8 cellular contexts compared by ENCODE assay signal in genomic region chr22:38317995-38318715, GRCh38. TPM values are rescaled to one million over a fixed set of nuclear protein-coding genes. Genes with fewer than 3 reads are reported as not detected.
DNase-seq lines count a peak whose midpoint lies in the region; ATAC-seq and TF ChIP-seq lines count a peak whose summit lies in the region.

No MANE protein-coding gene starts in this region.

- H3K9me3 ChIP-seq in BE2C (no peaks in the 10 kb centered on the region), RWPE2 (ENCODE audit: severe bottlenecking) (no peaks in the 10 kb centered on the region), liver (ENCODE audit: control insufficient read depth in 4 of 4, low read length in 3 of 4) (no peaks in the 10 kb centered on the region), suprapubic skin (no peaks in the 10 kb centered on the region)

- peak overlapping the region; percentile 98 for H3K27ac ChIP-seq in RWPE2 (ENCODE audit: poor library complexity, severe bottlenecking)
- H3K27ac ChIP-seq in liver (ENCODE audit: low read depth in 1 of 2, low read length in 2 of 2) = peak overlapping the region; percentile 76 to 94
- peak overlapping the region; percentile 99 for H3K27ac ChIP-seq in suprapubic skin

- ATAC-seq in RWPE2 (ENCODE audit: low read depth) = peak; percentile 68

- TF ChIP-seq EP300 in suprapubic skin (IDR thresholded peaks at IDR 0.05) = no peak

- H3K36me3 ChIP-seq in BE2C (peaks cover 18% of the 10 kb centered on the region), RWPE2 (ENCODE audit: low read depth) (peaks cover 14% of the 10 kb centered on the region), liver (ENCODE audit: control insufficient read depth in 4 of 4, insufficient read depth in 3 of 4, low read depth in 1 of 4, low read length in 3 of 4) (no peaks in the 10 kb centered on the region), suprapubic skin (no peaks in the 10 kb centered on the region)

- H3K27me3 ChIP-seq in BE2C (no peaks in the 10 kb centered on the region), RWPE2 (ENCODE audit: insufficient read depth, poor library complexity, severe bottlenecking) (no peaks in the 10 kb centered on the region), liver (ENCODE audit: control insufficient read depth in 4 of 4, insufficient read depth in 4 of 4, low read length in 3 of 4) (no peaks in the 10 kb centered on the region), suprapubic skin (no peaks in the 10 kb centered on the region)

- peak overlapping the region in 1 of 2 donors; percentile 3 for H3K9ac ChIP-seq in liver (ENCODE audit: low read depth in 1 of 2, low read length in 2 of 2)

- H3K4me3 ChIP-seq in BE2C (ENCODE audit: low read depth, low read length) (peak overlapping the region; percentile 72), HFF-Myc (replicated peaks; ENCODE audit: low read depth, low read length) (peak overlapping the region; percentile 52), RWPE2 (ENCODE audit: severe bottlenecking) (peak overlapping the region; percentile 94), liver (ENCODE audit: low read depth in 1 of 3, low read length in 3 of 3) (no peak overlapping the region), suprapubic skin (peak overlapping the region; percentile 90)

- 62% methylated on average over 18 of the region's 18 CpGs for WGBS in liver
- 6% methylated on average over 18 of the region's 18 CpGs for WGBS in suprapubic skin

- TF ChIP-seq POLR2A in suprapubic skin (IDR thresholded peaks at IDR 0.05) = no peak

- peaks cover 12% of the 10 kb centered on the region for H3K4me1 ChIP-seq in BE2C
- H3K4me1 ChIP-seq in RWPE2 (ENCODE audit: insufficient read depth, poor library complexity, severe bottlenecking) = peaks cover 25% of the 10 kb centered on the region
- peaks cover 0 to 6% (median 2%) of the 10 kb centered on the region in 4 donors for H3K4me1 ChIP-seq in liver (ENCODE audit: control insufficient read depth in 4 of 4, insufficient read depth in 4 of 4, low read length in 3 of 4)
- H3K4me1 ChIP-seq in suprapubic skin = peaks cover 52% of the 10 kb centered on the region

- DNase-seq in BE2C (peak; percentile 68), HFF-Myc (ENCODE audit: extremely low read depth, low read depth) (peak; percentile 80), RWPE2 (ENCODE audit: low spot score) (peak; percentile 94), dedifferentiated amniotic fluid mesenchymal stem cell (ENCODE audit: extremely low spot score) (peak; percentile 89), suprapubic skin (ENCODE audit: low spot score in 2 of 2) (peak in 1 of 2 donors; percentile 91), NCI-H1105 (lab: John Stamatoyannopoulos, UW) (no peak)
- no peak for DNase-seq in activated CD4-positive, alpha-beta T cell treated with anti-CD3 and anti-CD28 coated beads for 48 hours

- TF ChIP-seq CTCF in BE2C (IDR thresholded peaks at IDR 0.05; ENCODE audit: low read depth, low read length) (no peak), HFF-Myc (IDR thresholded peaks at IDR 0.05; ENCODE audit: low read depth, low read length, missing control alignments) (no peak), RWPE2 (IDR thresholded peaks at IDR 0.05; ENCODE audit: poor library complexity, severe bottlenecking) (no peak), liver (IDR thresholded peaks at IDR 0.05; ENCODE audit: low read depth, low read length, missing input control) (no peak), suprapubic skin (IDR thresholded peaks at IDR 0.05) (no peak)

- no peak for TF ChIP-seq RAD21 in liver (IDR thresholded peaks at IDR 0.05)

TF ChIP-seq in liver, 16 proteins besides CTCF, POLR2A, EP300 and RAD21:
- TF ChIP-seq MAX (IDR thresholded peaks at IDR 0.05) (no peak), REST (IDR thresholded peaks at IDR 0.05) (no peak), FOXA1 (IDR thresholded peaks at IDR 0.05) (no peak), NR2F2 (IDR thresholded peaks at IDR 0.05) (no peak)
TF ChIP-seq in liver: peak in this region for 0.

RNA-seq across cellular contexts. Expression of gene CSNK1E, which starts 0.9 kb away (rescaled TPM):
- 460 TPM for polyA plus RNA-seq in BE2C (2012; ENCODE audit: insufficient read depth, insufficient read length, low read depth)
- total RNA-seq in liver = 10 to 100 TPM; 11.4 to 27.4 TPM
- polyA plus RNA-seq in liver = 10 to 100 TPM in 1 of 2 donors, 1 to 10 TPM in 1; 8.4 to 16.0 TPM
- total RNA-seq in suprapubic skin = 100 to 1,000 TPM; 112 to 246 (median 160) TPM

RNA-seq across cellular contexts. Expression of gene TMEM184B, which starts 45.3 kb away (rescaled TPM):
- polyA plus RNA-seq in BE2C (2012; ENCODE audit: insufficient read depth, insufficient read length, low read depth) = 51.4 TPM
- total RNA-seq in liver (10 to 100 TPM in 1 of 2 donors, 1 to 10 TPM in 1; 9.1 to 12.6 TPM), suprapubic skin (10 to 100 TPM; 41.5 to 54.9 (median 46.0) TPM)
- polyA plus RNA-seq in liver = 10 to 100 TPM in 1 of 2 donors, 1 to 10 TPM in 1; 7.5 to 10.8 TPM

Comparison
In these comparisons a context has a peak if more than half of its experiments do, and no peak if none do; other contexts are left out.
1. DNase-seq: peak in BE2C (single experiment), HFF-Myc (single experiment), RWPE2 (single experiment) and dedifferentiated amniotic fluid mesenchymal stem cell (single experiment); none in NCI-H1105 (single experiment) and activated CD4-positive, alpha-beta T cell treated with anti-CD3 and anti-CD28 coated beads for 48 hours (single experiment).
2. H3K4me3 ChIP-seq: peak in BE2C (single experiment), HFF-Myc (single experiment), RWPE2 (single experiment) and suprapubic skin (single experiment); none in liver (0 of 3).
3. Peak in every context shown above with its lines, with median percentiles within 50 percentile points of each other: H3K27ac ChIP-seq.